In the genomic region with DNA sequence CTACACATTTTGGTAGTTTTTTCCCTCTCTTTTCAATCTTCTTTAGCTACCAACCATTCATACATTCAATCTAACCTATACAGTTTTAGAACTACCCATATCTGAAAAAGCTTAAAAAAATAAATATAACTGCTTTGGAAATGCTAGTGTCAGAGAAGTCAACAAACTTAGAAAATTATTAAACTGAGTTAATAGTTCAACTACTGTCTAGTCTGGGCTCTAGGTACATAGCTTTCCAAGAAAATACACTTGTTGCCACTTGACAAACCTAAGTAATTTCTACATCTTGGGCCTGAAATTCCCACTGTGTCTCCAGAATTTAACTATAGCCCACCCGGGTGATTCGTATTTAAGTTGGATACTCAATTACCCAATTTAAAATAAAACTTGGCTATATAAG, we compare ENCODE assay signal across 31 cellular contexts.
"Had no signal": no experiment of that assay in that cellular context is flagged by ENCODE, and none has a peak within 500 bp of the region (broad histone marks: within the 10 kb centered on the region; RNA-seq: fewer than 3 reads in every experiment).

No MANE protein-coding gene starts in this region.

- H3K27ac ChIP-seq: adrenal gland, body of pancreas, esophagus squamous epithelium, gastroesophageal sphincter had no signal

- H3K9me3 Mint-ChIP-seq: activated CD4-positive, alpha-beta memory T cell treated with anti-CD3 and anti-CD28 coated beads for 36 hours; activated CD4-positive, alpha-beta T cell treated with anti-CD3 and anti-CD28 coated beads, Interleukin-2, amount 10 ng/mL, durations not matched to agents 24 days and 14 days; activated naive CD4-positive, alpha-beta T cell treated with anti-CD3 and anti-CD28 coated beads for 36 hours; activated naive CD4-positive, alpha-beta T cell treated with anti-CD3 and anti-CD28 coated beads, Interleukin-2, amount 50 U/mL, for 24 hours; activated naive CD8-positive, alpha-beta T cell treated with anti-CD3 and anti-CD28 coated beads for 36 hours; activated naive CD8-positive, alpha-beta T cell treated with anti-CD3 and anti-CD28 coated beads, Interleukin-2, amount 50 U/mL, for 24 hours; activated T-helper 1 cell treated with anti-CD3 and anti-CD28 coated beads, Interleukin-12 subunit alpha, Interleukin-12 subunit beta, Interleukin-2, Interleukin-4 antibody, amounts not matched to agents 30 ng/mL and 10 ng/mL and 1 ng/mL, durations not matched to agents 14 hours and 24 hours and 36 hours; activated T-helper 2 cell treated with anti-CD3 and anti-CD28 coated beads, Interferon-gamma antibody, Interleukin-2, Interleukin-4, amounts not matched to agents 10 μg/mL and 5 μg/mL and 100 μg/mL, durations not matched to agents 14 hours and 24 hours and 36 hours; effector memory CD8-positive, alpha-beta T cell had no signal

- H3K4me1 ChIP-seq: adrenal gland, body of pancreas, gastroesophageal sphincter had no signal

- H3K27ac Mint-ChIP-seq: activated CD4-positive, alpha-beta memory T cell treated with anti-CD3 and anti-CD28 coated beads for 36 hours; activated CD4-positive, alpha-beta T cell treated with anti-CD3 and anti-CD28 coated beads for 36 hours; activated CD4-positive, alpha-beta T cell treated with anti-CD3 and anti-CD28 coated beads, Interleukin-2, amount 10 ng/mL, durations not matched to agents 24 days and 14 days; activated CD8-positive, alpha-beta memory T cell treated with anti-CD3 and anti-CD28 coated beads, Interleukin-2, amount 10 ng/mL, durations not matched to agents 7 days and 5 days; activated CD8-positive, alpha-beta T cell treated with anti-CD3 and anti-CD28 coated beads, Interleukin-2, amount 10 ng/mL, durations not matched to agents 7 days and 5 days; activated naive CD4-positive, alpha-beta T cell treated with anti-CD3 and anti-CD28 coated beads for 36 hours; activated naive CD4-positive, alpha-beta T cell treated with anti-CD3 and anti-CD28 coated beads, Interleukin-2, amount 50 U/mL, for 24 hours; activated naive CD8-positive, alpha-beta T cell treated with anti-CD3 and anti-CD28 coated beads for 36 hours; activated naive CD8-positive, alpha-beta T cell treated with anti-CD3 and anti-CD28 coated beads, Interleukin-2, amount 50 U/mL, for 24 hours; activated T-helper 1 cell treated with anti-CD3 and anti-CD28 coated beads, Interleukin-12 subunit alpha, Interleukin-12 subunit beta, Interleukin-2, Interleukin-4 antibody, amounts not matched to agents 30 ng/mL and 10 ng/mL and 1 ng/mL, durations not matched to agents 14 hours and 24 hours and 36 hours; activated T-helper 2 cell treated with anti-CD3 and anti-CD28 coated beads, Interferon-gamma antibody, Interleukin-2, Interleukin-4, amounts not matched to agents 10 μg/mL and 5 μg/mL and 100 μg/mL, durations not matched to agents 14 hours and 24 hours and 36 hours had no signal

- H3K4me3 ChIP-seq: adrenal gland, body of pancreas, esophagus squamous epithelium, gastroesophageal sphincter had no signal

- H3K9me3 ChIP-seq: adrenal gland, body of pancreas, esophagus squamous epithelium, gastroesophageal sphincter had no signal

- H3K4me3 Mint-ChIP-seq: activated CD4-positive, alpha-beta memory T cell treated with anti-CD3 and anti-CD28 coated beads for 36 hours; activated CD4-positive, alpha-beta T cell treated with anti-CD3 and anti-CD28 coated beads for 36 hours; activated CD4-positive, alpha-beta T cell treated with anti-CD3 and anti-CD28 coated beads, Interleukin-2, amount 10 ng/mL, durations not matched to agents 24 days and 14 days; activated CD8-positive, alpha-beta memory T cell treated with anti-CD3 and anti-CD28 coated beads, Interleukin-2, amount 10 ng/mL, durations not matched to agents 7 days and 5 days; activated CD8-positive, alpha-beta T cell treated with anti-CD3 and anti-CD28 coated beads, Interleukin-2, amount 10 ng/mL, durations not matched to agents 7 days and 5 days; activated naive CD4-positive, alpha-beta T cell treated with anti-CD3 and anti-CD28 coated beads for 36 hours; activated naive CD4-positive, alpha-beta T cell treated with anti-CD3 and anti-CD28 coated beads, Interleukin-2, amount 50 U/mL, for 24 hours; activated naive CD8-positive, alpha-beta T cell treated with anti-CD3 and anti-CD28 coated beads for 36 hours; activated naive CD8-positive, alpha-beta T cell treated with anti-CD3 and anti-CD28 coated beads, Interleukin-2, amount 50 U/mL, for 24 hours; activated T-helper 1 cell treated with anti-CD3 and anti-CD28 coated beads, Interleukin-12 subunit alpha, Interleukin-12 subunit beta, Interleukin-2, Interleukin-4 antibody, amounts not matched to agents 30 ng/mL and 10 ng/mL and 1 ng/mL, durations not matched to agents 14 hours and 24 hours and 36 hours; effector memory CD8-positive, alpha-beta T cell had no signal

- H3K27me3 ChIP-seq: adrenal gland, body of pancreas, esophagus squamous epithelium, gastroesophageal sphincter had no signal

- ATAC-seq: activated CD4-positive, alpha-beta T cell treated with anti-CD3 and anti-CD28 coated beads for 36 hours; activated CD8-positive, alpha-beta memory T cell treated with anti-CD3 and anti-CD28 coated beads, Interleukin-2, amount 10 ng/mL, durations not matched to agents 7 days and 5 days; activated CD8-positive, alpha-beta T cell treated with anti-CD3 and anti-CD28 coated beads, Interleukin-2, amount 10 ng/mL, durations not matched to agents 7 days and 5 days; activated naive CD8-positive, alpha-beta T cell treated with anti-CD3 and anti-CD28 coated beads, Interleukin-2, amount 50 U/mL, for 24 hours; body of pancreas; effector memory CD8-positive, alpha-beta T cell; gastroesophageal sphincter had no signal

- H3K27me3 Mint-ChIP-seq: activated CD4-positive, alpha-beta memory T cell treated with anti-CD3 and anti-CD28 coated beads for 36 hours; activated CD4-positive, alpha-beta T cell treated with anti-CD3 and anti-CD28 coated beads for 36 hours; activated CD4-positive, alpha-beta T cell treated with anti-CD3 and anti-CD28 coated beads, Interleukin-2, amount 10 ng/mL, durations not matched to agents 24 days and 14 days; activated CD8-positive, alpha-beta memory T cell treated with anti-CD3 and anti-CD28 coated beads, Interleukin-2, amount 10 ng/mL, durations not matched to agents 7 days and 5 days; activated naive CD4-positive, alpha-beta T cell treated with anti-CD3 and anti-CD28 coated beads, Interleukin-2, amount 50 U/mL, for 24 hours; activated naive CD8-positive, alpha-beta T cell treated with anti-CD3 and anti-CD28 coated beads for 36 hours; activated naive CD8-positive, alpha-beta T cell treated with anti-CD3 and anti-CD28 coated beads, Interleukin-2, amount 50 U/mL, for 24 hours; effector memory CD8-positive, alpha-beta T cell had no signal

- DNase-seq: activated CD4-positive, alpha-beta memory T cell treated with anti-CD3 and anti-CD28 coated beads for 36 hours; activated CD4-positive, alpha-beta T cell treated with anti-CD3 and anti-CD28 coated beads for 36 hours; activated CD4-positive, alpha-beta T cell treated with anti-CD3 and anti-CD28 coated beads, Interleukin-2, amount 10 ng/mL, durations not matched to agents 24 days and 14 days; activated CD4-positive, CD25-positive, alpha-beta regulatory T cell; activated CD4-positive, CD25-positive, alpha-beta regulatory T cell treated with anti-CD3 and anti-CD28 coated beads, Interleukin-2, amount 50 U/mL, for 72 hours; activated CD8-positive, alpha-beta memory T cell treated with anti-CD3 and anti-CD28 coated beads, Interleukin-2, amount 10 ng/mL, durations not matched to agents 7 days and 5 days; activated CD8-positive, alpha-beta memory T cell treated with anti-CD3 and anti-CD28 coated beads, Interleukin-2, amount 50 U/mL, for 4 hours; activated CD8-positive, alpha-beta T cell treated with anti-CD3 and anti-CD28 coated beads, Interleukin-2, amount 10 ng/mL, durations not matched to agents 7 days and 5 days; activated effector memory CD4-positive, alpha-beta T cell treated with anti-CD3 and anti-CD28 coated beads, Interleukin-2, amount 50 U/mL, for 16 hours; activated naive CD4-positive, alpha-beta T cell treated with anti-CD3 and anti-CD28 coated beads for 36 hours; activated naive CD8-positive, alpha-beta T cell treated with anti-CD3 and anti-CD28 coated beads for 36 hours; activated naive CD8-positive, alpha-beta T cell treated with anti-CD3 and anti-CD28 coated beads, Interleukin-2, amount 50 U/mL, for 24 hours; activated T-cell treated with anti-CD3 and anti-CD28 coated beads, Interleukin-2, amount 50 U/mL, for 1 hour; activated T-cell treated with anti-CD3 and anti-CD28 coated beads, Interleukin-2, amount 50 U/mL, for 48 hours; adrenal gland; amygdala; aorta; body of pancreas; caudate nucleus; cortex of kidney; dermis blood vessel endothelial cell; effector CD4-positive, alpha-beta T cell; effector memory CD8-positive, alpha-beta T cell; esophagus squamous epithelium; foreskin melanocyte; T-helper 1 cell; T-helper 2 cell had no signal
